ENCODE assay signal across 2 cellular contexts in the genomic region with DNA sequence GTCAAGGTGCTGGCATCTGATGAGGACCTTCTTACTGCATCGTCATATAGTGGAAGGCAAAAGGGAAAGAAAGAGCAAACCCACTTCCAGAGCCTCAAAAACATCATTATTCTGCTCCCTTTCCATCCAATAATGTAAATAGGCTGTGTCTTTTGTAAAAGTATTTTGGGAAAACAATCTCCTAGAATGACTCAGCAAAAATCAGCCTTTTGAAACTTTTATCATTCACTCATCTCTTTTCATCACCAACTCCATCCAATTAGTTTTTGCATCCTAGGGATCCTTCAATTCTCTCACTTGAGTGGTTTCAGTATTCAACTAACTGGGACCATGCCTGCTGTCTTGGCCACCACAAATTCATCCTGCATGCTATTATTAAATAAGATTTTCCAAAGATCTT.
TF ChIP-seq lines count a peak whose summit lies in the region.

No MANE protein-coding gene starts in this region.

TF ChIP-seq in IMR-90, 13 proteins besides CTCF, POLR2A, EP300 and RAD21:
- no peak for TF ChIP-seq MAZ (IDR thresholded peaks at IDR 0.05; ENCODE audit: borderline replicate concordance, low read depth, low read length)
- 0 out of 2 replicates have a peak, but pooled peaks have one; percentile 24 for TF ChIP-seq MAFK (IDR thresholded peaks at IDR 0.05; ENCODE audit: low read depth, low read length)
- peak; percentile 94 for TF ChIP-seq NFE2L2 (IDR thresholded peaks at IDR 0.05; ENCODE audit: low read depth, low read length)

TF ChIP-seq in H1, 55 proteins besides CTCF, POLR2A, EP300 and RAD21:
- TF ChIP-seq SRF (IDR thresholded peaks at IDR 0.05; ENCODE audit: low read depth, low read length) (no peak), MAFK (IDR thresholded peaks at IDR 0.05; ENCODE audit: low read depth, low read length) (peak; percentile 40; the same call in 1 of the 2 replicates), RNF2 (IDR thresholded peaks at IDR 0.05; ENCODE audit: borderline replicate concordance, low read depth, low read length, missing control alignments, poor library complexity, severe bottlenecking) (no peak), CBX8 (IDR thresholded peaks at IDR 0.05; ENCODE audit: borderline replicate concordance, low read depth, low read length) (no peak), TBP (IDR thresholded peaks at IDR 0.05; ENCODE audit: low read depth, low read length) (no peak), TCF12 (IDR thresholded peaks at IDR 0.05; ENCODE audit: low read depth, low read length) (no peak)
